Comparison of ENCODE assay signal across 25 cellular contexts in the genomic region with DNA sequence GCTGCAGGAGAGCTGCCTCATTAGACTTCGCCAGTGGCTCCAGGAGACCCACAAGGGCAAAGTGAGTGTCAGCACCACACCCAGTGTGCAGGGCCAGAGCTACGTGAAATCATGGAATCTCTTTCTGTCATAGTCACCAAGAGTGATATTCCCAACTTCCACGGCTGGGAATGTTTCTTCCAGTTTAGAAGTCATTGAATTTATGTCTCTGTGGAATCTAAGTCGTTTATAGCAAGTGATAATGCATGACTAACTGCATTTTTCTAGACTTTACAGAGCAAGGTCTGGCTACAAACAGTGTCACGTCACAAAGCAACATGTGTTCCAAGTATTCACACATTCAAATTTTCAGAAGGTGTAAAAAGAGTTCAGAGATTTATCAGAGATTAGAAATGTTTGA.
"Had no signal": no experiment of that assay in that cellular context is flagged by ENCODE, and none has a peak within 500 bp of the region (broad histone marks: within the 10 kb centered on the region; RNA-seq: fewer than 3 reads in every experiment).

No MANE protein-coding gene starts in this region.

- H3K9me3 ChIP-seq: ascending aorta had no signal

- H3K27me3 ChIP-seq: ascending aorta, brain microvascular endothelial cell, cardiac muscle cell had no signal

- ATAC-seq: K562, T-cell had no signal

- DNase-seq: activated B cell treated with CpG ODN at 0.5 μM for 24 hours; activated CD4-positive, alpha-beta T cell treated with anti-CD3 and anti-CD28 coated beads for 1 hour; activated CD4-positive, alpha-beta T cell treated with anti-CD3 and anti-CD28 coated beads, Interleukin-2, amount 10 ng/mL, durations not matched to agents 24 days and 14 days; activated CD4-positive, alpha-beta T cell treated with anti-CD3 and anti-CD28 coated beads, Interleukin-2, amount 50 U/mL, for 48 hours; activated naive CD4-positive, alpha-beta T cell treated with anti-CD3 and anti-CD28 coated beads, Interleukin-2, amount 50 U/mL, for 16 hours; activated naive CD8-positive, alpha-beta T cell treated with anti-CD3 and anti-CD28 coated beads, Interleukin-2, amount 10 ng/mL, durations not matched to agents 7 days and 5 days; activated T-cell treated with anti-CD3 and anti-CD28 coated beads for 4 hours; amniotic stem cell; brain microvascular endothelial cell; Karpas-422; MM.1S; NCI-H1105; NCI-H1436; NCI-H1694 treated with DMSO at 0.1 percent for 48 hours; NCI-H2029 treated with DMSO at 0.1 percent for 48 hours; NCI-H446; NCI-H526 treated with DMSO at 0.1 percent for 48 hours; SIG-M5; T-cell; T-helper 2 cell; T1000 had no signal

- H3K4me1 ChIP-seq: ascending aorta had no signal

- H3K4me3 ChIP-seq: ascending aorta, cardiac muscle cell, K562, SK-N-MC had no signal

- H3K27ac ChIP-seq: ascending aorta, brain microvascular endothelial cell, cardiac muscle cell, SK-N-MC had no signal
